In genomic region chr19:32630338-32630737, GRCh38 we compare ENCODE assay signal across 26 cellular contexts. TPM values are rescaled to one million over a fixed set of nuclear protein-coding genes. Genes with fewer than 3 reads are reported as not detected.
"Had no signal": no experiment of that assay in that cellular context is flagged by ENCODE, and none has a peak within 500 bp of the region (broad histone marks: within the 10 kb centered on the region; RNA-seq: fewer than 3 reads in every experiment).

No MANE protein-coding gene starts in this region.

- ATAC-seq: activated T-cell treated with anti-CD3 and anti-CD28 coated beads, Interleukin-2, amount 50 U/mL, for 72 hours; esophagus mucosa; gastrocnemius medialis; mucosa of descending colon; naive thymus-derived CD8-positive, alpha-beta T cell; pancreas; sciatic nerve; stimulated activated naive CD8-positive, alpha-beta T cell treated with anti-CD3 and anti-CD28 coated beads, Interleukin-15, amount 100 ng/mL, for 72 hours had no signal

- H3K9me3 Mint-ChIP-seq: activated T-cell treated with anti-CD3 and anti-CD28 coated beads, Interleukin-2, amount 50 U/mL, for 72 hours; immature natural killer cell; memory B cell; naive thymus-derived CD8-positive, alpha-beta T cell; stimulated activated naive CD8-positive, alpha-beta T cell treated with anti-CD3 and anti-CD28 coated beads, Interleukin-15, amount 100 ng/mL, for 72 hours had no signal

- H3K27me3 ChIP-seq: ascending aorta, breast epithelium, gastrocnemius medialis, neutrophil, pancreas, suprapubic skin, transverse colon, vagina had no signal

- H3K4me3 ChIP-seq: ascending aorta, breast epithelium, coronary artery, gastrocnemius medialis, mucosa of descending colon, pancreas, smooth muscle cell, suprapubic skin, transverse colon, vagina had no signal

- FAIRE-seq: pancreas had no signal

- H3K27me3 Mint-ChIP-seq: memory B cell; naive thymus-derived CD8-positive, alpha-beta T cell; stimulated activated naive CD8-positive, alpha-beta T cell treated with anti-CD3 and anti-CD28 coated beads, Interleukin-15, amount 100 ng/mL, for 72 hours had no signal

- H3K4me2 ChIP-seq: smooth muscle cell had no signal

- DNase-seq: activated CD4-positive, alpha-beta T cell treated with anti-CD3 and anti-CD28 coated beads for 1 hour; activated CD4-positive, alpha-beta T cell treated with anti-CD3 and anti-CD28 coated beads, Interleukin-2, amount 50 U/mL, for 4 hours; activated effector memory CD4-positive, alpha-beta T cell treated with anti-CD3 and anti-CD28 coated beads, Interleukin-2, amount 50 U/mL, for 16 hours; activated naive CD4-positive, alpha-beta T cell treated with anti-CD3 and anti-CD28 coated beads, Interleukin-2, amount 50 U/mL, for 16 hours; activated T-cell treated with anti-CD3 and anti-CD28 coated beads, Interleukin-2, amount 50 U/mL, for 72 hours; effector CD4-positive, alpha-beta T cell; gastrocnemius medialis; head of caudate nucleus; immature natural killer cell; mucosa of descending colon; naive thymus-derived CD8-positive, alpha-beta T cell; pancreas; stimulated activated CD4-positive, alpha-beta T cell treated with anti-CD3 and anti-CD28 coated beads, Interleukin-4, amount 100 ng/mL, for 1 hour; stimulated activated naive CD8-positive, alpha-beta T cell treated with anti-CD3 and anti-CD28 coated beads, Interleukin-15, amount 100 ng/mL, for 72 hours; T1000; transverse colon had no signal

- H3K4me1 ChIP-seq: ascending aorta, breast epithelium, gastrocnemius medialis, pancreas, suprapubic skin, transverse colon, vagina had no signal

- H3K4me3 Mint-ChIP-seq: activated T-cell treated with anti-CD3 and anti-CD28 coated beads, Interleukin-2, amount 50 U/mL, for 72 hours; immature natural killer cell; memory B cell; naive thymus-derived CD8-positive, alpha-beta T cell; stimulated activated naive CD8-positive, alpha-beta T cell treated with anti-CD3 and anti-CD28 coated beads, Interleukin-15, amount 100 ng/mL, for 72 hours had no signal

- H3K9me3 ChIP-seq: ascending aorta, breast epithelium, gastrocnemius medialis, mucosa of descending colon, neutrophil, pancreas, suprapubic skin, transverse colon, vagina had no signal

- H3K27ac ChIP-seq: ascending aorta, breast epithelium, coronary artery, gastrocnemius medialis, neutrophil, pancreas, suprapubic skin, transverse colon, vagina had no signal

- H3K27ac Mint-ChIP-seq: activated T-cell treated with anti-CD3 and anti-CD28 coated beads, Interleukin-2, amount 50 U/mL, for 72 hours; immature natural killer cell; memory B cell; stimulated activated naive CD8-positive, alpha-beta T cell treated with anti-CD3 and anti-CD28 coated beads, Interleukin-15, amount 100 ng/mL, for 72 hours had no signal

- H3K36me3 ChIP-seq: breast epithelium had no signal

- H3K4me1 Mint-ChIP-seq: immature natural killer cell; memory B cell; naive thymus-derived CD8-positive, alpha-beta T cell; stimulated activated naive CD8-positive, alpha-beta T cell treated with anti-CD3 and anti-CD28 coated beads, Interleukin-15, amount 100 ng/mL, for 72 hours had no signal

RNA-seq across cellular contexts. Expression of gene RGS9BP, which starts 45.3 kb away (rescaled TPM):
- total RNA-seq: ascending aorta, smooth muscle cell had no signal
- polyA plus RNA-seq: smooth muscle cell had no signal
